ENCODE assay signal across 1 cellular context in genomic region chr13:113405481-113406300, GRCh38.
TF ChIP-seq lines count a peak whose summit lies in the region.

No MANE protein-coding gene starts in this region.

TF ChIP-seq in K562, 482 proteins besides CTCF, POLR2A, EP300 and RAD21:
- TF ChIP-seq PPARD (CRISPR knock-in tag; IDR thresholded peaks at IDR 0.05): no peak
- no peak for TF ChIP-seq XRCC5 (IDR thresholded peaks at IDR 0.05; ENCODE audit: low read depth, low read length)
- TF ChIP-seq RAD51 (IDR thresholded peaks at IDR 0.05; ENCODE audit: borderline replicate concordance, low read depth): no peak
- TF ChIP-seq ASH1L (IDR thresholded peaks at IDR 0.05; ENCODE audit: borderline replicate concordance, low read depth, partially characterized antibody): no peak
- no peak for TF ChIP-seq HOXB6 (CRISPR knock-in tag; IDR thresholded peaks at IDR 0.05; ENCODE audit: borderline replicate concordance)
- no peak for TF ChIP-seq ZNF586 (CRISPR knock-in tag; conservative IDR thresholded peaks at IDR 0.05)
- no peak for TF ChIP-seq THAP12 (CRISPR knock-in tag; IDR thresholded peaks at IDR 0.05)
- no peak for TF ChIP-seq HDAC3 (IDR thresholded peaks at IDR 0.05; ENCODE audit: borderline replicate concordance, partially characterized antibody)
- no peak for TF ChIP-seq RBFOX2 (IDR thresholded peaks at IDR 0.05; ENCODE audit: low read depth, low read length)
- TF ChIP-seq ZNF41 (CRISPR knock-in tag; conservative IDR thresholded peaks at IDR 0.05): no peak
- no peak for TF ChIP-seq MXI1 (IDR thresholded peaks at IDR 0.05; ENCODE audit: low read depth, low read length)
- no peak for TF ChIP-seq ZNF311 (CRISPR knock-in tag; IDR thresholded peaks at IDR 0.05)
- no peak for TF ChIP-seq ETS1 (conservative IDR thresholded peaks at IDR 0.05; ENCODE audit: control insufficient read depth, low read depth, low read length)
- no peak for TF ChIP-seq EZH2 (IDR thresholded peaks at IDR 0.05; ENCODE audit: borderline replicate concordance, low read depth, low read length)
- no peak for TF ChIP-seq ZBTB40 (IDR thresholded peaks at IDR 0.05)
- TF ChIP-seq ZBTB40 (CRISPR knock-in tag; IDR thresholded peaks at IDR 0.05): no peak
- no peak for TF ChIP-seq KAT7 (CRISPR knock-in tag; IDR thresholded peaks at IDR 0.05; ENCODE audit: borderline replicate concordance)
TF ChIP-seq in K562: peak in this region for 0.
